In genomic region chr19:46753420-46754155, GRCh38 we compare ENCODE assay signal across 1 cellular context.
TF ChIP-seq lines count a peak whose summit lies in the region.

No MANE protein-coding gene starts in this region.

TF ChIP-seq in GM12878, 131 proteins besides CTCF, POLR2A, EP300 and RAD21:
- 0 out of 2 replicates have a peak, but pooled peaks have one; percentile 14 for TF ChIP-seq RUNX3 (IDR thresholded peaks at IDR 0.05; ENCODE audit: low read length)
- no peak for TF ChIP-seq POU2F2 (IDR thresholded peaks at IDR 0.05; ENCODE audit: borderline replicate concordance, low read depth, low read length)
- TF ChIP-seq CUX1 (IDR thresholded peaks at IDR 0.05; ENCODE audit: insufficient replicate concordance, low read depth, low read length), result no peak
- peak; percentile 49; the same call in 1 of the 2 replicates for TF ChIP-seq SMC3 (IDR thresholded peaks at IDR 0.05; ENCODE audit: borderline replicate concordance, low read length)
- TF ChIP-seq NR2F1 (conservative IDR thresholded peaks at IDR 0.05), result no peak
- peak; percentile 61; the same call in 1 of the 2 replicates for TF ChIP-seq HDGF (IDR thresholded peaks at IDR 0.05)
